Comparison of ENCODE assay signal across 1 cellular context in genomic region chr5:139660105-139660915, GRCh38.
TF ChIP-seq lines count a peak whose summit lies in the region.

No MANE protein-coding gene starts in this region.

TF ChIP-seq in GM12878, 131 proteins besides CTCF, POLR2A, EP300 and RAD21 (continued from another document):
- TF ChIP-seq YY1 (IDR thresholded peaks at IDR 0.05; ENCODE audit: low read depth, low read length), result 0 out of 2 replicates have a peak, but pooled peaks have one; percentile 21
- TF ChIP-seq CUX1 (IDR thresholded peaks at IDR 0.05; ENCODE audit: insufficient replicate concordance, low read depth, low read length), result no peak
- TF ChIP-seq MXI1 (IDR thresholded peaks at IDR 0.05; ENCODE audit: low read depth, low read length), result no peak
- peak; percentile 21; the same call in 1 of the 2 replicates for TF ChIP-seq IKZF1 (conservative IDR thresholded peaks at IDR 0.05)
- peak; percentile 11; the same call in 1 of the 2 replicates for TF ChIP-seq SMARCA5 (IDR thresholded peaks at IDR 0.05)
